9 cellular contexts compared by ENCODE assay signal in genomic region chr10:114239117-114239993, GRCh38. TPM values are rescaled to one million over a fixed set of nuclear protein-coding genes. Genes with fewer than 3 reads are reported as not detected.
DNase-seq lines count a peak whose midpoint lies in the region; ATAC-seq and TF ChIP-seq lines count a peak whose summit lies in the region.
"Had no signal": no experiment of that assay in that cellular context is flagged by ENCODE, and none has a peak within 500 bp of the region (broad histone marks: within the 10 kb centered on the region; RNA-seq: fewer than 3 reads in every experiment).

Gene VWA2, plus strand, starts transcription at chr10:114239254. Its CDS starts 9,460 bp downstream, at chr10:114248714.

- H3K27ac ChIP-seq in mesodermal cell (ENCODE audit: low read depth, low read length, severe bottlenecking) (no peak within 1 kb of the TSS), tibial nerve (no peak within 1 kb of the TSS)

- no peaks in the 10 kb centered on the region for H3K9me3 ChIP-seq in mesodermal cell (ENCODE audit: control insufficient read depth, low read length)
- no peaks in the 10 kb centered on the region for H3K9me3 ChIP-seq in tibial nerve

- TF ChIP-seq POLR2A in tibial nerve (IDR thresholded peaks at IDR 0.05): no peak

- H3K4me1 ChIP-seq in mesodermal cell (ENCODE audit: control insufficient read depth, insufficient read depth, low read length, poor library complexity, severe bottlenecking) (peaks cover 3% of the 10 kb centered on the region), tibial nerve (peaks cover 0 to 13% (median 8%) of the 10 kb centered on the region in 4 donors)

- H3K4me3 ChIP-seq in mesodermal cell (ENCODE audit: extremely low read depth, insufficient read depth, low read length, poor library complexity, severe bottlenecking) (peak within 1 kb of the TSS; percentile 39), tibial nerve (peak within 1 kb of the TSS in 3 of 4 donors; percentile 15 to 44 (median 40))

- TF ChIP-seq EP300 in tibial nerve (IDR thresholded peaks at IDR 0.05): no peak

- ATAC-seq in GM18498 (IDR thresholded peaks at IDR 0.05; ENCODE audit: unreplicated experiment) (peak; percentile 53), HG02798 (IDR thresholded peaks at IDR 0.05; ENCODE audit: poor library complexity, unreplicated experiment) (no peak), HG03039 (IDR thresholded peaks at IDR 0.05; ENCODE audit: unreplicated experiment) (no peak)

- peaks cover 0 to 93% of the 10 kb centered on the region in 2 donors for H3K27me3 ChIP-seq in tibial nerve

- DNase-seq in NCI-H345 (lab: John Stamatoyannopoulos, UW) (peak; percentile 63), tibial nerve (ENCODE audit: low spot score in 2 of 2) (no peak), NCI-H1048 (lab: John Stamatoyannopoulos, UW) (no peak)
- DNase-seq: natural killer cell had no signal

- H3K36me3 ChIP-seq in mesodermal cell (ENCODE audit: control insufficient read depth, insufficient read depth, low read length): no peaks in the 10 kb centered on the region
- H3K36me3 ChIP-seq in tibial nerve: no peaks in the 10 kb centered on the region

- H3K27me3 Mint-ChIP-seq in brain: peaks cover 86% of the 10 kb centered on the region

- H3K4me3 Mint-ChIP-seq in brain: peak within 1 kb of the TSS; percentile 70 to 81 (median 75)
- H3K4me3 Mint-ChIP-seq: natural killer cell had no signal

- no peaks in the 10 kb centered on the region for H3K36me3 Mint-ChIP-seq in brain
- H3K36me3 Mint-ChIP-seq: natural killer cell had no signal

- peaks cover 10% of the 10 kb centered on the region for H3K4me1 Mint-ChIP-seq in brain
- H3K4me1 Mint-ChIP-seq: natural killer cell had no signal

- 2 to 4% methylated on average over 62 to 65 of the region's 79 CpGs for WGBS in mesodermal cell (ENCODE audit: insufficient coverage in 2 of 2), 2 experiments
- WGBS in tibial nerve, 2 donors: 8 to 13% methylated on average over 34 to 38 of the region's 79 CpGs

- H3K27ac Mint-ChIP-seq in brain: no peak within 1 kb of the TSS
- H3K27ac Mint-ChIP-seq: natural killer cell had no signal

- TF ChIP-seq CTCF in brain (conservative IDR thresholded peaks at IDR 0.05) (peak in 1 of 2 experiments; percentile 29), tibial nerve (IDR thresholded peaks at IDR 0.05) (no peak)

- H3K9me3 Mint-ChIP-seq in brain: no peaks in the 10 kb centered on the region
- H3K9me3 Mint-ChIP-seq: natural killer cell had no signal

RNA-seq across cellular contexts. Expression of gene VWA2, which starts in this region (rescaled TPM):
- 8.3 TPM for polyA plus RNA-seq in brain (ENCODE audit: insufficient read depth, low read depth, low replicate concordance)
- polyA plus RNA-seq in mesodermal cell (2013, experiment 1 of 2): 0.18 TPM
- 0.20 TPM for polyA plus RNA-seq in mesodermal cell (2013, experiment 2 of 2)
- 1 to 10 TPM in 2 of 4 donors, under 1 TPM in 2; 0.22 to 1.6 (median 1.0) TPM for total RNA-seq in tibial nerve
- total RNA-seq: natural killer cell had no signal
